26 cellular contexts compared by ENCODE assay signal in the genomic region with DNA sequence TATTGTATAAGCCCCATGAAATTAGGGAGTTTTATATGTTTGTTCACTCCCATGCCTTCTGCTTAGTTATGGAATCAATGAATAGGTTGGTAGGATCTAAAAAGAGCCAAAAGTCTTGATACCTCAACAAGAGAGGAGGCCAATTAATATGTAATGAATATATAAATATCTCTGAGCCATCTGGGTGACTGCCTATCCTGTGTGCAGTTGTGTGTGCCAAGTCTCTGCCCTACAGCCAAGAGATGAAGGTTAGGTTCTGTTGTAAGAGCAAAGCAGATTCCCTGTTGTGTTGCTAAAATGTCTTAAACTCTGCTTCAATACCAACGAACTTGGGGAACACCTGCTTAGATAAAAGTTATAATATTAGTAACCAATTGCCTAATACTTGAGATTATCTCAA.
"Had no signal": no experiment of that assay in that cellular context is flagged by ENCODE, and none has a peak within 500 bp of the region (broad histone marks: within the 10 kb centered on the region; RNA-seq: fewer than 3 reads in every experiment).

No MANE protein-coding gene starts in this region.

- H3K9me3 Mint-ChIP-seq: stimulated activated effector memory CD8-positive, alpha-beta T cell treated with anti-CD3 and anti-CD28 coated beads, Interleukin-12 subunit alpha, Interleukin-12 subunit beta, amount 100 ng/mL, for 72 hours had no signal

- H3K4me3 Mint-ChIP-seq: immature natural killer cell; naive thymus-derived CD4-positive, alpha-beta T cell; nephron; neural progenitor cell; stimulated activated effector memory CD8-positive, alpha-beta T cell treated with anti-CD3 and anti-CD28 coated beads, Interleukin-12 subunit alpha, Interleukin-12 subunit beta, amount 100 ng/mL, for 72 hours had no signal

- H2AFZ ChIP-seq: neural progenitor cell, parathyroid adenoma had no signal

- H3K36me3 Mint-ChIP-seq: immature natural killer cell; stimulated activated effector memory CD8-positive, alpha-beta T cell treated with anti-CD3 and anti-CD28 coated beads, Interleukin-12 subunit alpha, Interleukin-12 subunit beta, amount 100 ng/mL, for 72 hours had no signal

- H3K4me1 ChIP-seq: foreskin keratinocyte, neural progenitor cell, parathyroid adenoma, prostate gland, stomach, thyroid gland, vagina had no signal

- DNase-seq: dorsolateral prefrontal cortex; effector CD4-positive, alpha-beta T cell; foreskin keratinocyte; hypothalamus; immature natural killer cell; islet precursor cell; kidney glomerular epithelial cell; mesendoderm; midbrain; naive thymus-derived CD4-positive, alpha-beta T cell; stimulated activated CD4-positive, alpha-beta T cell treated with anti-CD3 and anti-CD28 coated beads, Interleukin-12 subunit alpha, Interleukin-12 subunit beta, amount 100 ng/mL, for 4 hours; stimulated activated CD4-positive, alpha-beta T cell treated with anti-CD3 and anti-CD28 coated beads, Interleukin-1b, Interleukin-23, amount 100 ng/mL, for 48 hours; stimulated activated CD4-positive, alpha-beta T cell treated with anti-CD3 and anti-CD28 coated beads, Interleukin-4, amount 100 ng/mL, for 24 hours; stimulated activated naive CD4-positive, alpha-beta T cell treated with Interleukin-2 at 50 U/mL for 16 hours; stomach; thyroid gland; trophoblast cell had no signal

- H3K4me1 Mint-ChIP-seq: immature natural killer cell; naive thymus-derived CD4-positive, alpha-beta T cell; nephron; neural progenitor cell; stimulated activated effector memory CD8-positive, alpha-beta T cell treated with anti-CD3 and anti-CD28 coated beads, Interleukin-12 subunit alpha, Interleukin-12 subunit beta, amount 100 ng/mL, for 72 hours had no signal

- H3K9me3 ChIP-seq: gastroesophageal sphincter, prostate gland, stomach, thyroid gland, vagina had no signal

- H3K27ac ChIP-seq: dorsolateral prefrontal cortex, foreskin keratinocyte, gastroesophageal sphincter, neural progenitor cell, parathyroid adenoma, prostate gland, stomach, thyroid gland, vagina had no signal

- H3K79me2 ChIP-seq: parathyroid adenoma had no signal

- H3K9ac ChIP-seq: neural progenitor cell, parathyroid adenoma had no signal

- H3K4me2 ChIP-seq: neural progenitor cell, smooth muscle cell had no signal

- H3K4me3 ChIP-seq: dorsolateral prefrontal cortex, gastroesophageal sphincter, neural progenitor cell, prostate gland, smooth muscle cell, stomach, thyroid gland, vagina had no signal

- ATAC-seq: foreskin keratinocyte; gastroesophageal sphincter; naive thymus-derived CD4-positive, alpha-beta T cell; sciatic nerve; stimulated activated effector memory CD8-positive, alpha-beta T cell treated with anti-CD3 and anti-CD28 coated beads, Interleukin-12 subunit alpha, Interleukin-12 subunit beta, amount 100 ng/mL, for 72 hours had no signal

- H3K27me3 ChIP-seq: dorsolateral prefrontal cortex, foreskin keratinocyte, gastroesophageal sphincter, neural progenitor cell, stomach, thyroid gland, vagina had no signal

- H3K27ac Mint-ChIP-seq: immature natural killer cell; naive thymus-derived CD4-positive, alpha-beta T cell; nephron; neural progenitor cell; stimulated activated effector memory CD8-positive, alpha-beta T cell treated with anti-CD3 and anti-CD28 coated beads, Interleukin-12 subunit alpha, Interleukin-12 subunit beta, amount 100 ng/mL, for 72 hours had no signal

- H3K36me3 ChIP-seq: gastroesophageal sphincter, neural progenitor cell, prostate gland, stomach, thyroid gland, vagina had no signal
